ENCODE assay signal across 24 cellular contexts in genomic region chr11:115528217-115528616, GRCh38. TPM values are rescaled to one million over a fixed set of nuclear protein-coding genes. Genes with fewer than 3 reads are reported as not detected.
DNase-seq lines count a peak whose midpoint lies in the region; ATAC-seq, FAIRE-seq and TF ChIP-seq lines count a peak whose summit lies in the region.
"Had no signal": no experiment of that assay in that cellular context is flagged by ENCODE, and none has a peak within 500 bp of the region (broad histone marks: within the 10 kb centered on the region; RNA-seq: fewer than 3 reads in every experiment).

No MANE protein-coding gene starts in this region.

- TF ChIP-seq CTCF in heart right ventricle (IDR thresholded peaks at IDR 0.05) (peak in 3 of 9 donors; percentile 6 to 15 (median 14)), neural progenitor cell (IDR thresholded peaks at IDR 0.05) (peak; percentile 2), HepG2 (CRISPR knock-in tag; IDR thresholded peaks at IDR 0.05) (no peak)

- H3K9me3 Mint-ChIP-seq in neural progenitor cell = no peaks in the 10 kb centered on the region
- H3K9me3 Mint-ChIP-seq: activated CD4-positive, alpha-beta memory T cell treated with anti-CD3 and anti-CD28 coated beads, Interleukin-2, amount 10 ng/mL, durations not matched to agents 7 days and 5 days; CD8-positive, alpha-beta T cell; effector memory CD8-positive, alpha-beta T cell; natural killer cell; T-helper 1 cell treated with Interleukin-12 subunit alpha and Interleukin-12 subunit beta and Interleukin-4 antibody, amounts not matched to agents 30 μg/mL and 1 μg/mL, for 36 hours had no signal

- 18 to 22% methylated on average over 6 of the region's 6 CpGs for WGBS in heart right ventricle, 2 donors
- WGBS in HepG2 (ENCODE audit: low lambda C conversion rate) = 82% methylated on average over 3 of the region's 6 CpGs

- peak; percentile 31 for DNase-seq in DMS79 (lab: John Stamatoyannopoulos, UW)
- peak; percentile 68 for DNase-seq in NCI-H69 (lab: John Stamatoyannopoulos, UW)
- no peak for DNase-seq in heart right ventricle
- peak; percentile 33 for DNase-seq in neural progenitor cell (ENCODE audit: low spot score)
- DNase-seq in SJCRH30 = no peak
- DNase-seq in HepG2 (ENCODE audit: low spot score) = no peak
- DNase-seq in stimulated activated CD4-positive, alpha-beta T cell treated with anti-CD3 and anti-CD28 coated beads, Interleukin-2, amount 100 ng/mL, for 48 hours = no peak
- DNase-seq: activated CD4-positive, alpha-beta memory T cell treated with anti-CD3 and anti-CD28 coated beads, Interleukin-2, amount 10 ng/mL, durations not matched to agents 7 days and 5 days; activated naive CD4-positive, alpha-beta T cell treated with Interleukin-2 at 50 U/mL for 16 hours; activated T-cell treated with anti-CD3 and anti-CD28 coated beads, Interleukin-2, amount 50 U/mL, for 1 hour; anterior cingulate cortex; CD8-positive, alpha-beta T cell; effector memory CD8-positive, alpha-beta T cell; Karpas-422; kidney; natural killer cell; NCI-H1092 treated with DMSO at 0.1 percent for 48 hours; psoas muscle; SIG-M5; spleen; stimulated activated CD8-positive, alpha-beta memory T cell treated with anti-CD3 and anti-CD28 coated beads, Interleukin-4, amount 100 ng/mL, for 48 hours had no signal

- H3K4me2 ChIP-seq in neural progenitor cell (no peak overlapping the region), HepG2 (ENCODE audit: low read depth, low read length) (no peak overlapping the region)

- CTCF ChIA-PET in HepG2 (lab: Yijun Ruan, JAX; ENCODE audit: low intra/inter-chr PET ratio, low total read pairs) = no interaction called here

- intact Hi-C loops in heart right ventricle (cut with DNase I) (loop anchor here in 1 of 10 donors (10.0 kb wide), 1 partner anchor 147 kb away; no protein-coding TSS in a partner anchor), HepG2 (cut with micrococcal nuclease; ENCODE audit: unreplicated experiment) (no loop called here)

- H3K27me3 ChIP-seq in heart right ventricle (peaks cover 0 to 13% (median 0%) of the 10 kb centered on the region in 7 donors), neural progenitor cell (no peaks in the 10 kb centered on the region), SJCRH30 (no peaks in the 10 kb centered on the region), HepG2 (ENCODE audit: control insufficient read depth in 1 of 2, insufficient read depth in 2 of 2, low read length in 2 of 2) (no peaks in the 10 kb centered on the region)
- H3K27me3 ChIP-seq: spleen had no signal

- no peak overlapping the region for H2AFZ ChIP-seq in neural progenitor cell (replicated peaks)
- no peak overlapping the region for H2AFZ ChIP-seq in HepG2 (ENCODE audit: low read length)

- TF ChIP-seq EP300 in HepG2 (IDR thresholded peaks at IDR 0.05; ENCODE audit: low read depth in 2 of 2, low read length in 2 of 2) (no peak), HepG2 (CRISPR knock-in tag; IDR thresholded peaks at IDR 0.05; ENCODE audit: borderline replicate concordance) (no peak)

- no peak overlapping the region for H3K4me3 Mint-ChIP-seq in neural progenitor cell
- H3K4me3 Mint-ChIP-seq: activated CD4-positive, alpha-beta memory T cell treated with anti-CD3 and anti-CD28 coated beads, Interleukin-2, amount 10 ng/mL, durations not matched to agents 7 days and 5 days; CD8-positive, alpha-beta T cell; effector memory CD8-positive, alpha-beta T cell; natural killer cell; T-helper 1 cell treated with Interleukin-12 subunit alpha and Interleukin-12 subunit beta and Interleukin-4 antibody, amounts not matched to agents 30 μg/mL and 1 μg/mL, for 36 hours had no signal

- H3K27ac Mint-ChIP-seq in neural progenitor cell = no peak overlapping the region
- H3K27ac Mint-ChIP-seq: activated CD4-positive, alpha-beta memory T cell treated with anti-CD3 and anti-CD28 coated beads, Interleukin-2, amount 10 ng/mL, durations not matched to agents 7 days and 5 days; CD8-positive, alpha-beta T cell; effector memory CD8-positive, alpha-beta T cell; natural killer cell; T-helper 1 cell treated with Interleukin-12 subunit alpha and Interleukin-12 subunit beta and Interleukin-4 antibody, amounts not matched to agents 30 μg/mL and 1 μg/mL, for 36 hours had no signal

- BruUV-seq in HepG2 (replicated peaks; lab: Mats Ljungman, UMichigan) = no TSS peak

- H3K79me2 ChIP-seq in neural progenitor cell (ENCODE audit: low read depth) = no peaks in the 10 kb centered on the region
- no peaks in the 10 kb centered on the region for H3K79me2 ChIP-seq in HepG2 (ENCODE audit: insufficient read depth, low read length)

- H3K36me3 ChIP-seq in heart right ventricle (no peaks in the 10 kb centered on the region), neural progenitor cell (no peaks in the 10 kb centered on the region), SJCRH30 (no peaks in the 10 kb centered on the region), HepG2 (replicated peaks in 1 of 2; ENCODE audit: control insufficient read depth in 1 of 2, insufficient read depth in 2 of 2, low read length in 2 of 2) (no peaks in the 10 kb centered on the region)
- H3K36me3 ChIP-seq: spleen, WERI-Rb-1 had no signal

- TF ChIP-seq POLR2A in HepG2 (IDR thresholded peaks at IDR 0.05; ENCODE audit: insufficient read depth in 1 of 2, low read depth in 2 of 2, low read length in 2 of 2) = no peak

- H3K27ac ChIP-seq in heart right ventricle (no peak overlapping the region), neural progenitor cell (no peak overlapping the region), SJCRH30 (no peak overlapping the region), HepG2 (ENCODE audit: extremely low read length, insufficient read depth, low read length) (no peak overlapping the region)
- H3K27ac ChIP-seq: psoas muscle, spleen, WERI-Rb-1 had no signal

- peak in 6 of 8 donors; percentile 34 to 94 (median 61) for ATAC-seq in heart right ventricle
- no peak for ATAC-seq in GM18502 (IDR thresholded peaks at IDR 0.05; ENCODE audit: poor library complexity, unreplicated experiment)
- ATAC-seq in HepG2 = no peak
- ATAC-seq: CD8-positive, alpha-beta T cell; effector memory CD8-positive, alpha-beta T cell; natural killer cell; psoas muscle had no signal

- H3K27me3 Mint-ChIP-seq in neural progenitor cell (ENCODE audit: insufficient read depth, low read depth) = peaks cover 9% of the 10 kb centered on the region
- H3K27me3 Mint-ChIP-seq: activated CD4-positive, alpha-beta memory T cell treated with anti-CD3 and anti-CD28 coated beads, Interleukin-2, amount 10 ng/mL, durations not matched to agents 7 days and 5 days had no signal

- no peak for FAIRE-seq in HepG2 (lab: Jason Lieb, UNC)
- FAIRE-seq: kidney had no signal

- POLR2A ChIA-PET in HepG2 (lab: Yijun Ruan, JAX) = no interaction called here

- H3K4me3 ChIP-seq in heart right ventricle = no peak overlapping the region
- no peak overlapping the region for H3K4me3 ChIP-seq in neural progenitor cell
- H3K4me3 ChIP-seq in SJCRH30 = no peak overlapping the region
- no peak overlapping the region for H3K4me3 ChIP-seq in HepG2 (replicated peaks in 1 of 3; ENCODE audit: insufficient read depth in 1 of 3, low read depth in 2 of 3, low read length in 3 of 3)
- H3K4me3 ChIP-seq: psoas muscle, spleen had no signal

- H3K4me1 ChIP-seq in heart right ventricle (peaks cover 0 to 13% (median 3%) of the 10 kb centered on the region in 9 donors), neural progenitor cell (peaks cover 13% of the 10 kb centered on the region), SJCRH30 (no peaks in the 10 kb centered on the region), HepG2 (ENCODE audit: insufficient read depth, low read length) (peaks cover 42% of the 10 kb centered on the region)
- H3K4me1 ChIP-seq: psoas muscle, spleen had no signal

- H3K9ac ChIP-seq in neural progenitor cell (no peak overlapping the region), HepG2 (ENCODE audit: insufficient read depth, low read depth, low read length) (no peak overlapping the region)

- in situ Hi-C loops in HepG2 (cut with HindIII; ENCODE audit: extremely low pct_ligation_motif_present, low pct_unique_long_range_greater_than_20kb) = no loop called here

- H3K4me1 Mint-ChIP-seq in neural progenitor cell = peaks cover 14% of the 10 kb centered on the region
- H3K4me1 Mint-ChIP-seq: activated CD4-positive, alpha-beta memory T cell treated with anti-CD3 and anti-CD28 coated beads, Interleukin-2, amount 10 ng/mL, durations not matched to agents 7 days and 5 days; natural killer cell had no signal

- peaks cover 19% of the 10 kb centered on the region for H3F3A ChIP-seq in neural progenitor cell (ENCODE audit: low read depth)

- no peaks in the 10 kb centered on the region for H4K20me1 ChIP-seq in neural progenitor cell (ENCODE audit: low read depth)
- H4K20me1 ChIP-seq in HepG2 (ENCODE audit: insufficient read depth, low read length) = no peaks in the 10 kb centered on the region

- H3K36me3 Mint-ChIP-seq in neural progenitor cell = no peaks in the 10 kb centered on the region
- H3K36me3 Mint-ChIP-seq: CD8-positive, alpha-beta T cell; natural killer cell had no signal

- TF ChIP-seq RAD21 in HepG2 (CRISPR knock-in tag; IDR thresholded peaks at IDR 0.05) = no peak

- H3K9me3 ChIP-seq in heart right ventricle = peaks cover 0 to 15% (median 0%) of the 10 kb centered on the region in 11 donors
- no peaks in the 10 kb centered on the region for H3K9me3 ChIP-seq in neural progenitor cell (ENCODE audit: low read depth)
- H3K9me3 ChIP-seq in SJCRH30 (replicated peaks) = no peaks in the 10 kb centered on the region
- H3K9me3 ChIP-seq in HepG2 (ENCODE audit: low read length) = no peaks in the 10 kb centered on the region
- H3K9me3 ChIP-seq: psoas muscle had no signal

RNA-seq across cellular contexts. Expression of gene CADM1, which starts 24.0 kb away (rescaled TPM):
- total RNA-seq in heart right ventricle (10 to 100 TPM; 28.0 to 83.0 (median 42.4) TPM), neural progenitor cell (ENCODE audit: low replicate concordance) (117 and 123 TPM in 2 replicates), HepG2 (2016; rRNA removed; fragmentation: Illumina TruSeq; extraction: Trizol) (62.2 and 122 TPM in 2 replicates)
- polyA plus RNA-seq in heart right ventricle (10 to 100 TPM; 10.2 to 14.8 TPM), HepG2 (2011; rRNA removed) (61.6 and 71.3 TPM in 2 replicates)
- total RNA-seq in SJCRH30 (2014; rRNA removed; shearing (Covaris generic)) = 6.0 TPM in 2 replicates
- 20.6 and 22.4 TPM in 2 replicates for total RNA-seq in HepG2 (2016; cell fraction: cytosol; rRNA removed; fragmentation: Illumina TruSeq; extraction: Trizol; ENCODE audit: low read depth)
- 50.3 and 115 TPM in 2 replicates for total RNA-seq in HepG2 (2016; cell fraction: insoluble cytoplasmic fraction; rRNA removed; fragmentation: Illumina TruSeq; extraction: Trizol)
- 22.9 and 28.5 TPM in 2 replicates for total RNA-seq in HepG2 (2016; cell fraction: membrane; rRNA removed; fragmentation: Illumina TruSeq; extraction: Trizol)
- total RNA-seq in HepG2 (2016; cell fraction: nucleus; rRNA removed; fragmentation: Illumina TruSeq; extraction: Trizol) = 159 and 163 TPM in 2 replicates
- polyA plus RNA-seq in HepG2 (2011; cell fraction: cytosol; rRNA removed) = 52.5 and 58.8 TPM in 2 replicates
- polyA plus RNA-seq in HepG2 (2011; cell fraction: nucleus; rRNA removed) = 32.4 and 35.9 TPM in 2 replicates
- polyA plus RNA-seq in HepG2 (2012) = 84.1 and 86.8 TPM in 2 replicates
- 8.7 and 9.1 TPM in 2 replicates for polyA plus RNA-seq in HepG2 (2016; cell fraction: cytosol; fragmentation: Illumina TruSeq; extraction: Trizol; ENCODE audit: low read depth)
- 40.6 and 51.1 TPM in 2 replicates for polyA plus RNA-seq in HepG2 (2016; cell fraction: insoluble cytoplasmic fraction; fragmentation: Illumina TruSeq; extraction: Trizol; ENCODE audit: low read depth)
- 8.6 and 11.4 TPM in 2 replicates for polyA plus RNA-seq in HepG2 (2016; cell fraction: membrane; fragmentation: Illumina TruSeq; extraction: Trizol; ENCODE audit: low read depth)
- polyA plus RNA-seq in HepG2 (2016; cell fraction: nucleus; fragmentation: Illumina TruSeq; extraction: Trizol; ENCODE audit: insufficient read depth, low read depth) = 126 and 127 TPM in 2 replicates
- 78.2 TPM in 1 of 2 replicates, not detected in the other for polyA minus RNA-seq in HepG2 (2011; rRNA and poly(A)+ RNA removed; ENCODE audit: low replicate concordance)
- polyA minus RNA-seq in HepG2 (2011; cell fraction: cytosol; rRNA and poly(A)+ RNA removed) = 56.0 and 62.6 TPM in 2 replicates
- polyA minus RNA-seq in HepG2 (2011; cell fraction: nucleus; rRNA and poly(A)+ RNA removed) = 161 and 188 TPM in 2 replicates

Comparison
In these comparisons a context has a peak if more than half of its experiments do, and no peak if none do; other contexts are left out.
1. DNase-seq: peak in DMS79 (single experiment), NCI-H69 (single experiment) and neural progenitor cell (single experiment); none in heart right ventricle (0 of 2), SJCRH30 (0 of 2), HepG2 (single experiment) and stimulated activated CD4-positive, alpha-beta T cell treated with anti-CD3 and anti-CD28 coated beads, Interleukin-2, amount 100 ng/mL, for 48 hours (0 of 2).
2. ATAC-seq: peak in heart right ventricle (6 of 8); none in GM18502 (single experiment) and HepG2 (single experiment).